In genomic region chr2:100562613-100563406, GRCh38 we compare ENCODE assay signal across 8 cellular contexts. TPM values are rescaled to one million over a fixed set of nuclear protein-coding genes. Genes with fewer than 3 reads are reported as not detected.
DNase-seq lines count a peak whose midpoint lies in the region; ATAC-seq, FAIRE-seq and TF ChIP-seq lines count a peak whose summit lies in the region.

TSS of gene PDCL3 (plus strand) at chr2:100562993. CDS start at chr2:100563068, 75 bp downstream.

- FAIRE-seq in bronchial epithelial cell (lab: Jason Lieb, UNC) (no peak), small intestine (lab: Jason Lieb, UNC) (no peak)

- 0 to 1% (median 0%) methylated on average over 47 to 62 of the region's 62 CpGs for WGBS in small intestine, 3 donors

- no peaks in the 10 kb centered on the region for H3K9me3 ChIP-seq in small intestine (ENCODE audit: control insufficient read depth, low read depth)

- peak within 1 kb of the TSS; percentile 78 to 91 for H3K27ac ChIP-seq in small intestine (ENCODE audit: low read depth in 1 of 2, low read length in 1 of 2)

- TF ChIP-seq CTCF in WI38 (IDR thresholded peaks at IDR 0.05; ENCODE audit: low read depth, low read length): no peak
- TF ChIP-seq CTCF in bronchial epithelial cell (IDR thresholded peaks at IDR 0.05; ENCODE audit: insufficient read depth, low read length, severe bottlenecking): peak; percentile 21

- H3K4me3 ChIP-seq in WI38 (ENCODE audit: low read depth, low read length) (peak within 1 kb of the TSS; percentile 96), bronchial epithelial cell (ENCODE audit: low read depth, low read length) (peak within 1 kb of the TSS; percentile 91), small intestine (ENCODE audit: low read depth in 1 of 2, low read length in 2 of 2) (peak within 1 kb of the TSS; percentile 48 to 82)

- peak; percentile 95 for ATAC-seq in GM18907 (IDR thresholded peaks at IDR 0.05; ENCODE audit: unreplicated experiment)
- ATAC-seq in HG03159 (IDR thresholded peaks at IDR 0.05; ENCODE audit: unreplicated experiment): peak; percentile 93

- no peaks in the 10 kb centered on the region for H3K36me3 ChIP-seq in bronchial epithelial cell (ENCODE audit: control insufficient read depth, insufficient read depth, low read length)
- H3K36me3 ChIP-seq in small intestine (ENCODE audit: control insufficient read depth in 2 of 2, insufficient read depth in 2 of 2, low read length in 2 of 2): peaks cover 0 to 4% of the 10 kb centered on the region in 2 donors

- H3K27me3 ChIP-seq in bronchial epithelial cell (ENCODE audit: control insufficient read depth, insufficient read depth, low read length) (no peaks in the 10 kb centered on the region), small intestine (ENCODE audit: control insufficient read depth in 2 of 2, insufficient read depth in 2 of 2, low read length in 2 of 2) (no peaks in the 10 kb centered on the region)

- DNase-seq in AG08396 (ENCODE audit: low spot score): peak; percentile 98
- peak; percentile 98 for DNase-seq in NCI-H2227 treated with DMSO at 0.1 percent for 48 hours (lab: John Stamatoyannopoulos, UW)
- DNase-seq in bronchial epithelial cell (ENCODE audit: low read depth): peak; percentile 97
- peak; percentile 96 for DNase-seq in iPS-NIHi11 (ENCODE audit: low spot score)
- peak; percentile 99 for DNase-seq in small intestine

- H3K4me1 ChIP-seq in small intestine (ENCODE audit: control insufficient read depth in 2 of 2, insufficient read depth in 1 of 2, low read depth in 1 of 2, low read length in 1 of 2): peaks cover 0 to 4% of the 10 kb centered on the region in 2 donors

RNA-seq across cellular contexts. Expression of gene PDCL3, which starts in this region (rescaled TPM):
- total RNA-seq in bronchial epithelial cell: 25.3 and 40.7 TPM in 2 replicates
- polyA plus RNA-seq in small intestine: 10 to 100 TPM; 20.0 to 30.8 (median 20.4) TPM

Comparison
In these comparisons a context has a peak if more than half of its experiments do, and no peak if none do; other contexts are left out.
1. Peak in every context shown above with its lines: DNase-seq, ATAC-seq, H3K4me3 ChIP-seq and H3K27ac ChIP-seq.